Comparison of ENCODE assay signal across 12 cellular contexts in the genomic region with DNA sequence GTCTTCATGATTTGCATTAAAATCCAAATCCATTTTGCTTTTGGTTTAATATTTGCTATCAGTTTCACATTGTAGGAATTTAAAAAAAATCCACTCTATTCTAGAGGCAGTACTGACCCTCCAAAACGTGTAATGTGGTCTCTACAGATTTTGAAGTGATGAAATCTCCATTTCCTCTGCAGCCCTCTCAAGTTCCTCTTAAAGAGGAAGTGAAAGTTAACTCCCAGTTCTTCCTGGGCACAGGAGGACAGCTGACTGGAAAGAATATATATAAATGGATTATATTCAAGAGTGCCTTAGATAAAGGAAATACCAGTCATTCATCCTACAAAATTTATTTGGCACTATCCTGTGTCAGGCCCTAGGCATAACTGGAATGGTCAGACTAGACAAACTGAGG.
A peak's percentile ranks its signal among the peaks of the same experiment; 100 is the strongest.
DNase-seq lines count a peak whose midpoint lies in the region; ATAC-seq and TF ChIP-seq lines count a peak whose summit lies in the region.
"Had no signal": no experiment of that assay in that cellular context is flagged by ENCODE, and none has a peak within 500 bp of the region (broad histone marks: within the 10 kb centered on the region; RNA-seq: fewer than 3 reads in every experiment).

No MANE protein-coding gene starts in this region.

- peaks cover 0 to 3% (median 2%) of the 10 kb centered on the region in 3 donors for H3K27me3 Mint-ChIP-seq in CD14-positive monocyte (ENCODE audit: low read depth in 3 of 3)

- intact Hi-C loops in CD14-positive monocyte (cut with micrococcal nuclease), result loop anchor here in 1 of 2 donors (5.0 kb wide), 1 partner anchor 81 kb away; a partner anchor contains a TSS
- intact Hi-C loops in right lobe of liver (cut with DNase I), result no loop called here
- intact Hi-C loops in transverse colon (cut with DNase I; ENCODE audit: low total_unique reads), result no loop called here

- 5% methylated on average over 1 of the region's 1 CpG for WGBS in right lobe of liver (ENCODE audit: insufficient coverage, low coverage, low lambda C conversion rate, missing lambda C conversion rate)
- WGBS in transverse colon (ENCODE audit: low coverage in 1 of 2), 2 donors, result 5 to 22% methylated on average over 1 of the region's 1 CpG

- ATAC-seq in right lobe of liver (peak; percentile 37 to 73 (median 48)), GM21529 (IDR thresholded peaks at IDR 0.05; ENCODE audit: unreplicated experiment) (no peak), HG03045 (IDR thresholded peaks at IDR 0.05; ENCODE audit: unreplicated experiment) (no peak)

- in situ Hi-C loops in transverse colon (cut with MboI; ENCODE audit: low pct_ligation_motif_present in 1 of 4, low pct_unique_long_range_greater_than_20kb in 1 of 4, low sequenced_read_pairs in 3 of 4), result loop anchor here in 1 of 4 donors (25.0 kb wide), 1 partner anchor 436 kb away; no protein-coding TSS in a partner anchor

- no peaks in the 10 kb centered on the region for H3K9me3 ChIP-seq in right lobe of liver
- H3K9me3 ChIP-seq in MG63, result no peaks in the 10 kb centered on the region
- H3K9me3 ChIP-seq in transverse colon, result no peaks in the 10 kb centered on the region
- H3K9me3 ChIP-seq: tibial nerve had no signal

- TF ChIP-seq EP300 in transverse colon (IDR thresholded peaks at IDR 0.05; ENCODE audit: low read depth), result no peak

- H3K4me3 ChIP-seq in HL-60 (replicated peaks; ENCODE audit: insufficient read depth, low read length), result no peak overlapping the region
- H3K4me3 ChIP-seq in right lobe of liver, result no peak overlapping the region
- no peak overlapping the region for H3K4me3 ChIP-seq in MG63
- no peak overlapping the region for H3K4me3 ChIP-seq in transverse colon
- H3K4me3 ChIP-seq: neural progenitor cell, tibial nerve had no signal

- peak overlapping the region in 1 of 2 donors; percentile 26 for H3K4me3 Mint-ChIP-seq in CD14-positive monocyte
- H3K4me3 Mint-ChIP-seq: neural progenitor cell had no signal

- TF ChIP-seq CTCF in CD14-positive monocyte (IDR thresholded peaks at IDR 0.05), result no peak
- no peak for TF ChIP-seq CTCF in HL-60 (IDR thresholded peaks at IDR 0.05; ENCODE audit: insufficient read depth, low read length)
- no peak for TF ChIP-seq CTCF in right lobe of liver (IDR thresholded peaks at IDR 0.05)
- TF ChIP-seq CTCF in transverse colon (IDR thresholded peaks at IDR 0.05), result no peak

- H3K36me3 ChIP-seq in right lobe of liver, result no peaks in the 10 kb centered on the region
- H3K36me3 ChIP-seq in MG63, result no peaks in the 10 kb centered on the region
- no peaks in the 10 kb centered on the region for H3K36me3 ChIP-seq in transverse colon
- H3K36me3 ChIP-seq: neural progenitor cell, tibial nerve had no signal

- no peaks in the 10 kb centered on the region for H3K36me3 Mint-ChIP-seq in CD14-positive monocyte
- H3K36me3 Mint-ChIP-seq: neural progenitor cell had no signal

- H3K4me1 Mint-ChIP-seq in CD14-positive monocyte, result peaks cover 83% of the 10 kb centered on the region
- H3K4me1 Mint-ChIP-seq: neural progenitor cell had no signal

- H3K27ac ChIP-seq in HL-60 (replicated peaks) (no peak overlapping the region), right lobe of liver (no peak overlapping the region), transverse colon (no peak overlapping the region)
- H3K27ac ChIP-seq: neural progenitor cell, tibial nerve had no signal

- DNase-seq in CD14-positive monocyte (ENCODE audit: low spot score), result no peak
- DNase-seq in HL-60 (ENCODE audit: low read depth in 1 of 2, low spot score in 1 of 2), result peak; percentile 55 to 83
- peak; percentile 85 for DNase-seq in SKM-1 (lab: John Stamatoyannopoulos, UW; ENCODE audit: unreplicated experiment)
- no peak for DNase-seq in right lobe of liver
- DNase-seq in MG63, result no peak
- DNase-seq in transverse colon, result no peak
- DNase-seq: activated CD8-positive, alpha-beta memory T cell treated with anti-CD3 and anti-CD28 coated beads, Interleukin-2, amount 50 U/mL, for 48 hours; T-helper 1 cell had no signal

- TF ChIP-seq POLR2A in right lobe of liver (IDR thresholded peaks at IDR 0.05), result no peak
- TF ChIP-seq POLR2A in transverse colon (IDR thresholded peaks at IDR 0.05), result no peak

- H3K27ac Mint-ChIP-seq in CD14-positive monocyte, result peak overlapping the region in 6 of 7 donors; percentile 73 to 91 (median 81)
- H3K27ac Mint-ChIP-seq: neural progenitor cell had no signal

- H3K4me1 ChIP-seq in right lobe of liver, result no peaks in the 10 kb centered on the region
- H3K4me1 ChIP-seq in transverse colon, result peaks cover 0 to 9% (median 0%) of the 10 kb centered on the region in 4 donors

- H3K27me3 ChIP-seq in HL-60 (ENCODE audit: insufficient read depth, poor library complexity, severe bottlenecking) (no peaks in the 10 kb centered on the region), right lobe of liver (no peaks in the 10 kb centered on the region), MG63 (no peaks in the 10 kb centered on the region), transverse colon (no peaks in the 10 kb centered on the region)
- H3K27me3 ChIP-seq: neural progenitor cell, tibial nerve had no signal

- H3K9me3 Mint-ChIP-seq in CD14-positive monocyte, result peaks cover 0 to 4% (median 0%) of the 10 kb centered on the region in 7 donors

Comparison
In these comparisons a context has a peak if more than half of its experiments do, and no peak if none do; other contexts are left out.
1. DNase-seq: peak in HL-60 (2 of 2) and SKM-1 (single experiment); none in CD14-positive monocyte (single experiment), right lobe of liver (0 of 3), MG63 (single experiment) and transverse colon (single experiment).
2. ATAC-seq: peak in right lobe of liver (4 of 4); none in GM21529 (single experiment) and HG03045 (single experiment).